In genomic region chr19:488505-489417, GRCh38 we compare ENCODE assay signal across 8 cellular contexts. TPM values are rescaled to one million over a fixed set of nuclear protein-coding genes. Genes with fewer than 3 reads are reported as not detected.
A peak's percentile ranks its signal among the peaks of the same experiment; 100 is the strongest.
DNase-seq lines count a peak whose midpoint lies in the region; ATAC-seq and TF ChIP-seq lines count a peak whose summit lies in the region.

No MANE protein-coding gene starts in this region.

- H3K9me3 ChIP-seq in right cardiac atrium (ENCODE audit: control insufficient read depth, low read length) (no peaks in the 10 kb centered on the region), uterus (no peaks in the 10 kb centered on the region)

- H3K27me3 ChIP-seq in right cardiac atrium (ENCODE audit: control insufficient read depth, insufficient read depth): no peaks in the 10 kb centered on the region
- no peaks in the 10 kb centered on the region for H3K27me3 ChIP-seq in uterus

- H3K9me3 Mint-ChIP-seq in T-helper 1 cell treated with Interleukin-12 subunit alpha and Interleukin-12 subunit beta and Interleukin-4 antibody, amounts not matched to agents 30 μg/mL and 1 μg/mL, for 36 hours: peaks cover 4% of the 10 kb centered on the region

- peaks cover 3% of the 10 kb centered on the region for H3K36me3 Mint-ChIP-seq in T-helper 1 cell treated with Interleukin-12 subunit alpha and Interleukin-12 subunit beta and Interleukin-4 antibody, amounts not matched to agents 30 μg/mL and 1 μg/mL, for 36 hours (ENCODE audit: low read depth)

- peaks cover 6% of the 10 kb centered on the region for H3K27me3 Mint-ChIP-seq in T-helper 1 cell treated with Interleukin-12 subunit alpha and Interleukin-12 subunit beta and Interleukin-4 antibody, amounts not matched to agents 30 μg/mL and 1 μg/mL, for 36 hours (ENCODE audit: low read depth)

- H3K36me3 ChIP-seq in uterus: no peaks in the 10 kb centered on the region

- intact Hi-C loops in right cardiac atrium (cut with DNase I): loop anchor here in 1 of 4 donors (10.0 kb wide), 1 partner anchor 94 kb away; no protein-coding TSS in a partner anchor
- intact Hi-C loops in uterus (cut with DNase I; ENCODE audit: low total_unique reads): no loop called here

- H3K27ac ChIP-seq in right cardiac atrium (ENCODE audit: low read length) (peak overlapping the region; percentile 92), uterus (peak overlapping the region; percentile 85 to 87)

- no peaks in the 10 kb centered on the region for H3K4me1 ChIP-seq in right cardiac atrium (ENCODE audit: control insufficient read depth, insufficient read depth, low read length)
- H3K4me1 ChIP-seq in uterus: no peaks in the 10 kb centered on the region

- H3K4me3 Mint-ChIP-seq in T-helper 1 cell treated with Interleukin-12 subunit alpha and Interleukin-12 subunit beta and Interleukin-4 antibody, amounts not matched to agents 30 μg/mL and 1 μg/mL, for 36 hours: peak overlapping the region; percentile 87

- H3K4me3 ChIP-seq in GM12865 (ENCODE audit: low read depth, low read length) (peak overlapping the region; percentile 94), right cardiac atrium (ENCODE audit: low read length) (peak overlapping the region; percentile 93), uterus (peak overlapping the region; percentile 48 to 83)

- TF ChIP-seq POLR2A in uterus (IDR thresholded peaks at IDR 0.05): peak; percentile 59 to 84

- ATAC-seq in HG02852 (IDR thresholded peaks at IDR 0.05; ENCODE audit: unreplicated experiment) (peak; percentile 81), right cardiac atrium (peak; percentile 97)

- peak; percentile 97 for DNase-seq in GM12865 (ENCODE audit: low read depth)
- DNase-seq in NCI-H1694 (lab: John Stamatoyannopoulos, UW): peak; percentile 55
- DNase-seq in amygdala (lab: John Stamatoyannopoulos, UW): peak; percentile 69 to 98 (median 88)
- DNase-seq in right cardiac atrium: peak; percentile 98 to 100 (median 99)
- peak; percentile 94 for DNase-seq in putamen (ENCODE audit: low spot score)
- DNase-seq in uterus: peak; percentile 91 to 96

- peak overlapping the region; percentile 88 for H3K27ac Mint-ChIP-seq in T-helper 1 cell treated with Interleukin-12 subunit alpha and Interleukin-12 subunit beta and Interleukin-4 antibody, amounts not matched to agents 30 μg/mL and 1 μg/mL, for 36 hours

- peaks cover 8% of the 10 kb centered on the region for H3K4me1 Mint-ChIP-seq in T-helper 1 cell treated with Interleukin-12 subunit alpha and Interleukin-12 subunit beta and Interleukin-4 antibody, amounts not matched to agents 30 μg/mL and 1 μg/mL, for 36 hours (ENCODE audit: low read depth)

- under 1% methylated on average over 114 of the region's 114 CpGs for WGBS in right cardiac atrium

- no peak for TF ChIP-seq CTCF in GM12865 (IDR thresholded peaks at IDR 0.05; ENCODE audit: insufficient read depth, low read depth, low read length, missing control alignments)
- TF ChIP-seq CTCF in uterus (IDR thresholded peaks at IDR 0.05): peak in 2 of 4 experiments; percentile 39 to 63

RNA-seq across cellular contexts. Expression of gene MADCAM1, which starts 7.5 kb away (rescaled TPM):
- total RNA-seq in right cardiac atrium (under 1 TPM; 0.28 to 0.59 (median 0.36) TPM), uterus (1 to 10 TPM in 1 of 4 donors, under 1 TPM in 1, not detected in 2; 0.34 to 2.7 TPM)
- polyA plus RNA-seq in right cardiac atrium: 0.27 TPM

RNA-seq across cellular contexts. Expression of gene TPGS1, which starts 18.5 kb away (rescaled TPM):
- total RNA-seq in right cardiac atrium: 10 to 100 TPM; 10.9 to 15.6 (median 14.7) TPM
- 21.3 TPM for polyA plus RNA-seq in right cardiac atrium
- 10 to 100 TPM; 12.6 to 37.5 (median 29.9) TPM for total RNA-seq in uterus

RNA-seq across cellular contexts. Expression of gene SHC2, which starts 27.9 kb away (rescaled TPM):
- total RNA-seq in right cardiac atrium (10 to 100 TPM; 14.3 to 20.0 (median 17.6) TPM), uterus (10 to 100 TPM in 2 of 4 donors, 1 to 10 TPM in 2; 2.9 to 43.6 (median 8.4) TPM)
- 21.0 TPM for polyA plus RNA-seq in right cardiac atrium

RNA-seq across cellular contexts. Expression of gene CDC34, which starts 42.8 kb away (rescaled TPM):
- 10 to 100 TPM; 66.8 to 78.4 (median 74.3) TPM for total RNA-seq in right cardiac atrium
- 95.8 TPM for polyA plus RNA-seq in right cardiac atrium
- 100 to 1,000 TPM in 2 of 4 donors, 10 to 100 TPM in 2; 44.4 to 459 (median 101) TPM for total RNA-seq in uterus

RNA-seq across cellular contexts. Expression of gene GZMM, which starts 55.1 kb away (rescaled TPM):
- total RNA-seq in right cardiac atrium: under 1 TPM in 2 of 4 donors, not detected in 2; 0.26 to 0.32 TPM
- polyA plus RNA-seq in right cardiac atrium: 0.43 TPM
- total RNA-seq in uterus: 1 to 10 TPM in 1 of 4 donors, under 1 TPM in 1, not detected in 2; 0.62 to 1.6 TPM

Comparison
In these comparisons a context has a peak if more than half of its experiments do, and no peak if none do; other contexts are left out.
1. Peak in every context shown above with its lines: DNase-seq, ATAC-seq, H3K4me3 ChIP-seq and H3K27ac ChIP-seq.